15 cellular contexts compared by ENCODE assay signal in the genomic region with DNA sequence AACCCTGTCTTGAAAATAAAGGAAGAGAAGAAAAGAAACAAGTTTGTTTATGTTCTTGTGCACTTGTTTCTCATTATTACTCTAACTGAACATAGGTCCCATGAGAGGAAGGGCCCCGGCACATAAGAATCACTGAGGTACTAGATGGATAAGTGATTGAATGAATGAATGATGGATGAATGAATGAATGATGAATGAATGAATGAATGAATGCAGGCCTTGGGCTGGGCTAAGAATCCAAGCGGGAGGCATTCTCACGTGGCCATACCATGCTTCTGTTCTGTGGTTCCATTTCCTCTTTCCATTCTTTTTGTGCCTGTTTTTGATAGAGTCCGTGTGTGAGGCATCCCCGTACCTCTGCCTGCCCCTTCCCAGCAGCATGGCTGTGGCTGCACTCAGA.
"Had no signal": no experiment of that assay in that cellular context is flagged by ENCODE, and none has a peak within 500 bp of the region (broad histone marks: within the 10 kb centered on the region; RNA-seq: fewer than 3 reads in every experiment).

No MANE protein-coding gene starts in this region.

- H3K4me3 ChIP-seq: gastrocnemius medialis, heart right ventricle, left lung, tibial artery had no signal

- H3K27ac ChIP-seq: gastrocnemius medialis, heart right ventricle, left lung, tibial artery, WERI-Rb-1 had no signal

- DNase-seq: activated CD4-positive, alpha-beta T cell treated with anti-CD3 and anti-CD28 coated beads for 48 hours; activated CD8-positive, alpha-beta memory T cell treated with anti-CD3 and anti-CD28 coated beads for 24 hours; activated naive CD4-positive, alpha-beta T cell treated with anti-CD3 and anti-CD28 coated beads for 36 hours; central memory CD4-positive, alpha-beta T cell; cortex of kidney; effector memory CD4-positive, alpha-beta T cell; gastrocnemius medialis; heart right ventricle; left lung; right cardiac atrium; small intestine; T-helper 9 cell; WERI-Rb-1 had no signal

- H3K27ac Mint-ChIP-seq: activated naive CD4-positive, alpha-beta T cell treated with anti-CD3 and anti-CD28 coated beads for 36 hours; activated T-helper 17 cell treated with anti-CD3 and anti-CD28 coated beads, Interleukin-2, amount 50 U/mL, for 72 hours had no signal

- H3K4me3 Mint-ChIP-seq: activated naive CD4-positive, alpha-beta T cell treated with anti-CD3 and anti-CD28 coated beads for 36 hours had no signal

- H3K27me3 ChIP-seq: gastrocnemius medialis, heart right ventricle, left lung, tibial artery had no signal

- H3K9me3 Mint-ChIP-seq: activated naive CD4-positive, alpha-beta T cell treated with anti-CD3 and anti-CD28 coated beads for 36 hours; activated T-helper 17 cell treated with anti-CD3 and anti-CD28 coated beads, Interleukin-2, amount 50 U/mL, for 72 hours had no signal

- ATAC-seq: activated T-helper 17 cell treated with anti-CD3 and anti-CD28 coated beads, Interleukin-2, amount 50 U/mL, for 72 hours; gastrocnemius medialis; heart right ventricle; left lung; right cardiac atrium had no signal
